In genomic region chr9:108885643-108886348, GRCh38 we compare ENCODE assay signal across 8 cellular contexts. TPM values are rescaled to one million over a fixed set of nuclear protein-coding genes. Genes with fewer than 3 reads are reported as not detected.
A peak's percentile ranks its signal among the peaks of the same experiment; 100 is the strongest.
DNase-seq lines count a peak whose midpoint lies in the region; ATAC-seq, FAIRE-seq and TF ChIP-seq lines count a peak whose summit lies in the region.

No MANE protein-coding gene starts in this region.

- 56 to 71% methylated on average over 1 of the region's 1 CpG for WGBS in sigmoid colon, 2 donors

- H3K36me3 ChIP-seq in HAP-1 (replicated peaks), result peaks cover 43% of the 10 kb centered on the region
- H3K36me3 ChIP-seq in sigmoid colon, result peaks cover 8 to 69% (median 16%) of the 10 kb centered on the region in 4 donors
- H3K36me3 ChIP-seq in gastrocnemius medialis, result peaks cover 0 to 35% of the 10 kb centered on the region in 2 donors

- H3K27me3 ChIP-seq in HAP-1 (ENCODE audit: low read depth) (no peaks in the 10 kb centered on the region), sigmoid colon (no peaks in the 10 kb centered on the region), gastrocnemius medialis (no peaks in the 10 kb centered on the region)

- in situ Hi-C loops in HAP-1 (cut with MboI; ENCODE audit: low sequenced_read_pairs), result no loop called here
- in situ Hi-C loops in gastrocnemius medialis (cut with MboI; ENCODE audit: low sequenced_read_pairs in 4 of 4), result no loop called here

- TF ChIP-seq POLR2A in sigmoid colon (IDR thresholded peaks at IDR 0.05) (no peak), gastrocnemius medialis (IDR thresholded peaks at IDR 0.05) (no peak)

- no peak for TF ChIP-seq EP300 in sigmoid colon (IDR thresholded peaks at IDR 0.05)

- DNase-seq in GM18507 (ENCODE audit: extremely low spot score, insufficient read length, low read depth) (peak; percentile 22), HAP-1 (ENCODE audit: low spot score in 2 of 2) (peak; percentile 23 to 58), SIG-M5 (lab: John Stamatoyannopoulos, UW) (peak; percentile 37), dermis blood vessel endothelial cell (peak; percentile 83), sigmoid colon (no peak), gastrocnemius medialis (no peak)
- DNase-seq in Jurkat, Clone E6-1 (ENCODE audit: low read depth, low spot score), result peak; percentile 24
- peak; percentile 10 for DNase-seq in stimulated activated CD4-positive, alpha-beta T cell treated with anti-CD3 and anti-CD28 coated beads, Interleukin-2, amount 100 ng/mL, for 4 hours (ENCODE audit: low read depth)

- H3K9me3 ChIP-seq in HAP-1, result no peaks in the 10 kb centered on the region
- no peaks in the 10 kb centered on the region for H3K9me3 ChIP-seq in sigmoid colon
- no peaks in the 10 kb centered on the region for H3K9me3 ChIP-seq in gastrocnemius medialis

- H3K4me1 ChIP-seq in HAP-1 (no peaks in the 10 kb centered on the region), sigmoid colon (peaks cover 0 to 8% (median 2%) of the 10 kb centered on the region in 4 donors), gastrocnemius medialis (no peaks in the 10 kb centered on the region)

- no peak for ATAC-seq in gastrocnemius medialis

- H3K4me3 ChIP-seq in HAP-1 (no peak overlapping the region), sigmoid colon (no peak overlapping the region), gastrocnemius medialis (no peak overlapping the region)
- no peak overlapping the region for H3K4me3 ChIP-seq in Jurkat, Clone E6-1 (ENCODE audit: low read length)

- peak; percentile 84 for FAIRE-seq in GM18507 (lab: Jason Lieb, UNC)

- TF ChIP-seq CTCF in sigmoid colon (IDR thresholded peaks at IDR 0.05) (no peak), gastrocnemius medialis (IDR thresholded peaks at IDR 0.05 in 4 of 5, conservative IDR thresholded peaks at IDR 0.05 in 1 of 5) (no peak)

- no peak overlapping the region for H3K27ac ChIP-seq in sigmoid colon
- H3K27ac ChIP-seq in gastrocnemius medialis, result peak overlapping the region in 1 of 4 donors; percentile 3

- intact Hi-C loops in sigmoid colon (cut with DNase I), result no loop called here
- intact Hi-C loops in gastrocnemius medialis (cut with DNase I; ENCODE audit: low total_unique reads), result no loop called here

RNA-seq across cellular contexts. Expression of gene ACTL7A, which starts 23.7 kb away (rescaled TPM):
- polyA plus RNA-seq in Jurkat, Clone E6-1 (2012; ENCODE audit: insufficient read depth, insufficient read length), result not detected
- total RNA-seq in dermis blood vessel endothelial cell, result not detected in 2 replicates
- total RNA-seq in sigmoid colon, result not detected
- not detected for polyA plus RNA-seq in sigmoid colon
- total RNA-seq in gastrocnemius medialis, result not detected

RNA-seq across cellular contexts. Expression of gene ACTL7B, which starts 30.0 kb away (rescaled TPM):
- polyA plus RNA-seq in Jurkat, Clone E6-1 (2012; ENCODE audit: insufficient read depth, insufficient read length), result not detected
- total RNA-seq in dermis blood vessel endothelial cell (not detected in 2 replicates), sigmoid colon (under 1 TPM in 1 of 4 donors, not detected in 3; 0.27 TPM), gastrocnemius medialis (not detected)
- not detected for polyA plus RNA-seq in sigmoid colon

RNA-seq across cellular contexts. Expression of gene ELP1, which starts 48.1 kb away (rescaled TPM):
- polyA plus RNA-seq in Jurkat, Clone E6-1 (2012; ENCODE audit: insufficient read depth, insufficient read length), result 48.7 TPM
- total RNA-seq in dermis blood vessel endothelial cell (37.1 and 51.6 TPM in 2 replicates), sigmoid colon (10 to 100 TPM; 11.0 to 17.2 (median 15.3) TPM), gastrocnemius medialis (10 to 100 TPM in 3 of 4 donors, 1 to 10 TPM in 1; 9.4 to 24.3 (median 13.5) TPM)
- 10 to 100 TPM in 1 of 3 donors, 1 to 10 TPM in 2; 3.9 to 10.7 (median 7.8) TPM for polyA plus RNA-seq in sigmoid colon

RNA-seq across cellular contexts. Expression of gene ABITRAM, which starts 48.4 kb away (rescaled TPM):
- polyA plus RNA-seq in Jurkat, Clone E6-1 (2012; ENCODE audit: insufficient read depth, insufficient read length), result 17.4 TPM
- total RNA-seq in dermis blood vessel endothelial cell (3.1 and 5.4 TPM in 2 replicates), sigmoid colon (10 to 100 TPM in 2 of 4 donors, 1 to 10 TPM in 2; 5.6 to 12.5 (median 8.2) TPM), gastrocnemius medialis (10 to 100 TPM in 1 of 4 donors, 1 to 10 TPM in 3; 7.5 to 10.9 (median 8.1) TPM)
- polyA plus RNA-seq in sigmoid colon, result 10 to 100 TPM; 11.8 to 18.3 (median 13.2) TPM

Comparison
In these comparisons a context has a peak if more than half of its experiments do, and no peak if none do; other contexts are left out.
1. DNase-seq: peak in GM18507 (single experiment), HAP-1 (2 of 2), Jurkat, Clone E6-1 (single experiment), SIG-M5 (single experiment), dermis blood vessel endothelial cell (single experiment) and stimulated activated CD4-positive, alpha-beta T cell treated with anti-CD3 and anti-CD28 coated beads, Interleukin-2, amount 100 ng/mL, for 4 hours (single experiment); none in sigmoid colon (single experiment) and gastrocnemius medialis (0 of 2).